ENCODE assay signal across 19 cellular contexts in genomic region chr2:17599617-17600016, GRCh38. TPM values are rescaled to one million over a fixed set of nuclear protein-coding genes. Genes with fewer than 3 reads are reported as not detected.
DNase-seq lines count a peak whose midpoint lies in the region; ATAC-seq and TF ChIP-seq lines count a peak whose summit lies in the region.
"Had no signal": no experiment of that assay in that cellular context is flagged by ENCODE, and none has a peak within 500 bp of the region (broad histone marks: within the 10 kb centered on the region; RNA-seq: fewer than 3 reads in every experiment).

No MANE protein-coding gene starts in this region.

- intact Hi-C loops in mammary epithelial cell (cut with micrococcal nuclease), result no loop called here

- no peaks in the 10 kb centered on the region for H3K79me2 ChIP-seq in mammary epithelial cell (ENCODE audit: insufficient read depth, low read length)

- no peaks in the 10 kb centered on the region for H4K20me1 ChIP-seq in mammary epithelial cell (ENCODE audit: insufficient read depth, low read length)

- DNase-seq in DMS53 (lab: John Stamatoyannopoulos, UW), result peak; percentile 55
- peak; percentile 8 for DNase-seq in HT-29 (ENCODE audit: low spot score)
- peak; percentile 71 for DNase-seq in mammary epithelial cell
- DNase-seq in islet precursor cell, result peak; percentile 37
- DNase-seq in stimulated activated CD4-positive, alpha-beta T cell treated with anti-CD3 and anti-CD28 coated beads, Interleukin-4, amount 100 ng/mL, for 4 hours, result no peak
- no peak for DNase-seq in NCI-H1105 treated with DMSO at 0.1 percent for 48 hours (lab: John Stamatoyannopoulos, UW)
- DNase-seq in HAP-1 (ENCODE audit: low spot score in 2 of 2), result no peak
- DNase-seq: CD4-positive, alpha-beta T cell; HFFc6; MM.1S; NCI-H1092; NCI-H2081; NCI-H2171 treated with DMSO at 0.1 percent for 48 hours; NCI-H446 treated with DMSO at 0.1 percent for 48 hours; NK-92 treated with Interleukin-12 subunit alpha and Interleukin-12 subunit beta, amount 100 ng/mL, for 24 hours; SHP77; SK-N-SH had no signal

- H3K4me2 ChIP-seq in mammary epithelial cell (ENCODE audit: insufficient read depth, low read depth, low read length), result peak overlapping the region; percentile 14
- H3K4me2 ChIP-seq: SK-N-SH had no signal

- peaks cover 26% of the 10 kb centered on the region for H3K4me1 ChIP-seq in mammary epithelial cell (ENCODE audit: insufficient read depth, low read length)
- H3K4me1 ChIP-seq in HAP-1, result no peaks in the 10 kb centered on the region

- ATAC-seq in GM19452 (IDR thresholded peaks at IDR 0.05; ENCODE audit: unreplicated experiment), result no peak

- H3K9me3 ChIP-seq in mammary epithelial cell (replicated peaks; ENCODE audit: insufficient read depth, low read length), result no peaks in the 10 kb centered on the region
- no peaks in the 10 kb centered on the region for H3K9me3 ChIP-seq in HAP-1
- H3K9me3 ChIP-seq: SK-N-SH had no signal

- dilution Hi-C loops in mammary epithelial cell (cut with HindIII; ENCODE audit: low sequenced_read_pairs), result no loop called here

- TF ChIP-seq CTCF in mammary epithelial cell (conservative IDR thresholded peaks at IDR 0.05 in 1 of 2, IDR thresholded peaks at IDR 0.05 in 1 of 2; ENCODE audit: extremely low read depth in 1 of 2, insufficient read depth in 1 of 2, low read depth in 1 of 2, low read length in 2 of 2), result no peak

- H3K4me3 ChIP-seq in mammary epithelial cell (replicated peaks in 1 of 3; ENCODE audit: insufficient read depth in 1 of 3, low read depth in 2 of 3, low read length in 3 of 3) (no peak overlapping the region), HAP-1 (no peak overlapping the region)

- WGBS in mammary epithelial cell (ENCODE audit: low coverage, missing lambda C conversion rate), result 92% methylated on average over 1 of the region's 1 CpG

- H2AFZ ChIP-seq in mammary epithelial cell (ENCODE audit: low read depth, low read length), result peak overlapping the region; percentile 37

- no peak overlapping the region for H3K9ac ChIP-seq in mammary epithelial cell (ENCODE audit: insufficient read depth, low read length)
- H3K9ac ChIP-seq: SK-N-SH had no signal

- H3K36me3 ChIP-seq in mammary epithelial cell (ENCODE audit: insufficient read depth, low read length), result no peaks in the 10 kb centered on the region
- no peaks in the 10 kb centered on the region for H3K36me3 ChIP-seq in HAP-1 (replicated peaks)

- no TSS peak for BruUV-seq in mammary epithelial cell (replicated peaks; lab: Mats Ljungman, UMichigan)

- CTCF ChIA-PET in mammary epithelial cell (lab: Charles Lee; ENCODE audit: low non-redundant PET), result no interaction called here

- in situ Hi-C loops in mammary epithelial cell (cut with MboI; ENCODE audit: low sequenced_read_pairs in 2 of 2) (no loop called here), HAP-1 (cut with MboI; ENCODE audit: low sequenced_read_pairs) (no loop called here)

- no peak overlapping the region for H3K27ac ChIP-seq in mammary epithelial cell (ENCODE audit: insufficient read depth, low read depth, low read length)

- H3K27me3 ChIP-seq in mammary epithelial cell (ENCODE audit: insufficient read depth, low read length) (no peaks in the 10 kb centered on the region), HAP-1 (ENCODE audit: low read depth) (no peaks in the 10 kb centered on the region)

RNA-seq across cellular contexts. Expression of gene VSNL1, which starts 59.1 kb away (rescaled TPM):
- not detected in 2 replicates for total RNA-seq in HT-29 (2014; rRNA removed; shearing (Covaris generic))
- total RNA-seq in mammary epithelial cell, result 10 to 100 TPM; 15.7 to 20.0 TPM
- polyA plus RNA-seq in mammary epithelial cell, result 40.4 TPM
- 15.3 TPM for polyA minus RNA-seq in mammary epithelial cell
- total RNA-seq: CD4-positive, alpha-beta T cell; HFFc6 had no signal
- polyA plus RNA-seq: BJ had no signal

Comparison
In these comparisons a context has a peak if more than half of its experiments do, and no peak if none do; other contexts are left out.
1. DNase-seq: peak in DMS53 (single experiment), HT-29 (single experiment), mammary epithelial cell (single experiment) and islet precursor cell (single experiment); none in stimulated activated CD4-positive, alpha-beta T cell treated with anti-CD3 and anti-CD28 coated beads, Interleukin-4, amount 100 ng/mL, for 4 hours (0 of 2), NCI-H1105 treated with DMSO at 0.1 percent for 48 hours (single experiment) and HAP-1 (0 of 2).
2. RNA of gene VSNL1, which starts 59.1 kb away (total RNA-seq): 15.7 to 20.0 TPM in mammary epithelial cell; not detected in HT-29; every median in the first group is over 10 times any median in the second.